34 cellular contexts compared by ENCODE assay signal in genomic region chr12:130139541-130139940, GRCh38. TPM values are rescaled to one million over a fixed set of nuclear protein-coding genes. Genes with fewer than 3 reads are reported as not detected.
"Had no signal": no experiment of that assay in that cellular context is flagged by ENCODE, and none has a peak within 500 bp of the region (broad histone marks: within the 10 kb centered on the region; RNA-seq: fewer than 3 reads in every experiment).

No MANE protein-coding gene starts in this region.

- H3K4me1 ChIP-seq: adrenal gland, body of pancreas had no signal

- ATAC-seq: activated CD4-positive, CD25-positive, alpha-beta regulatory T cell treated with anti-CD3 and anti-CD28 coated beads, Interleukin-2, amount 50 U/mL, for 24 hours; activated CD8-positive, alpha-beta memory T cell treated with anti-CD3 and anti-CD28 coated beads, Interleukin-2, amount 10 ng/mL, durations not matched to agents 7 days and 5 days; activated CD8-positive, alpha-beta T cell treated with anti-CD3 and anti-CD28 coated beads, Interleukin-2, amount 10 ng/mL, durations not matched to agents 7 days and 5 days; activated naive CD8-positive, alpha-beta T cell treated with anti-CD3 and anti-CD28 coated beads, Interleukin-2, amount 50 U/mL, for 24 hours; activated T-cell treated with anti-CD3 and anti-CD28 coated beads, Interleukin-2, amount 50 U/mL, for 72 hours; activated T-helper 17 cell treated with anti-CD3 and anti-CD28 coated beads, Interleukin-2, amount 50 U/mL, for 72 hours; body of pancreas; effector memory CD8-positive, alpha-beta T cell; T-helper 17 cell had no signal

- H3K9me3 Mint-ChIP-seq: activated B cell treated with CpG ODN at 0.5 μM for 24 hours; activated naive CD8-positive, alpha-beta T cell treated with anti-CD3 and anti-CD28 coated beads for 36 hours had no signal

- H3K9me3 ChIP-seq: adrenal gland, body of pancreas had no signal

- H3K27ac ChIP-seq: body of pancreas, WERI-Rb-1 had no signal

- H3K27me3 ChIP-seq: body of pancreas had no signal

- H3K27ac Mint-ChIP-seq: activated B cell treated with CpG ODN at 0.5 μM for 24 hours; activated CD4-positive, alpha-beta memory T cell treated with anti-CD3 and anti-CD28 coated beads for 36 hours; activated CD4-positive, alpha-beta T cell treated with anti-CD3 and anti-CD28 coated beads, Interleukin-2, amount 10 ng/mL, durations not matched to agents 24 days and 14 days; activated CD8-positive, alpha-beta memory T cell treated with anti-CD3 and anti-CD28 coated beads, Interleukin-2, amount 10 ng/mL, durations not matched to agents 7 days and 5 days; activated CD8-positive, alpha-beta T cell treated with anti-CD3 and anti-CD28 coated beads, Interleukin-2, amount 10 ng/mL, durations not matched to agents 7 days and 5 days; activated naive CD8-positive, alpha-beta T cell treated with anti-CD3 and anti-CD28 coated beads for 36 hours; activated naive CD8-positive, alpha-beta T cell treated with anti-CD3 and anti-CD28 coated beads, Interleukin-2, amount 50 U/mL, for 24 hours; activated T-cell treated with anti-CD3 and anti-CD28 coated beads, Interleukin-2, amount 50 U/mL, for 24 hours; activated T-cell treated with anti-CD3 and anti-CD28 coated beads, Interleukin-2, amount 50 U/mL, for 72 hours; activated T-helper 17 cell treated with anti-CD3 and anti-CD28 coated beads, Interleukin-2, amount 50 U/mL, for 72 hours; effector memory CD8-positive, alpha-beta T cell; T-helper 17 cell; T-helper 2 cell treated with Interferon-gamma antibody and Interleukin-4, amounts not matched to agents 5 μg/mL and 100 μg/mL, for 36 hours had no signal

- H3K36me3 ChIP-seq: adrenal gland, WERI-Rb-1 had no signal

- H3K36me3 Mint-ChIP-seq: activated CD4-positive, alpha-beta memory T cell treated with anti-CD3 and anti-CD28 coated beads for 36 hours; activated naive CD8-positive, alpha-beta T cell treated with anti-CD3 and anti-CD28 coated beads for 36 hours had no signal

- H3K4me3 ChIP-seq: adrenal gland, body of pancreas had no signal

- DNase-seq: activated B cell treated with CpG ODN at 0.5 μM for 24 hours; activated CD4-positive, alpha-beta memory T cell treated with anti-CD3 and anti-CD28 coated beads for 36 hours; activated CD4-positive, alpha-beta T cell treated with anti-CD3 and anti-CD28 coated beads, Interleukin-2, amount 10 ng/mL, durations not matched to agents 24 days and 14 days; activated CD8-positive, alpha-beta memory T cell treated with anti-CD3 and anti-CD28 coated beads, Interleukin-2, amount 10 ng/mL, durations not matched to agents 7 days and 5 days; activated CD8-positive, alpha-beta memory T cell treated with anti-CD3 and anti-CD28 coated beads, Interleukin-2, amount 50 U/mL, for 4 hours; activated CD8-positive, alpha-beta T cell treated with anti-CD3 and anti-CD28 coated beads, Interleukin-2, amount 10 ng/mL, durations not matched to agents 7 days and 5 days; activated effector memory CD4-positive, alpha-beta T cell treated with Interleukin-2 at 50 U/mL for 16 hours; activated gamma-delta T cell treated with Interleukin-2 at 50 U/mL for 16 hours; activated naive CD4-positive, alpha-beta T cell treated with anti-CD3 and anti-CD28 coated beads, Interleukin-2, amount 50 U/mL, for 16 hours; activated naive CD4-positive, alpha-beta T cell treated with Interleukin-2 at 50 U/mL for 16 hours; activated naive CD8-positive, alpha-beta T cell treated with anti-CD3 and anti-CD28 coated beads for 36 hours; activated naive CD8-positive, alpha-beta T cell treated with anti-CD3 and anti-CD28 coated beads, Interleukin-2, amount 50 U/mL, for 24 hours; activated T-cell treated with anti-CD3 and anti-CD28 coated beads for 4 hours; activated T-cell treated with anti-CD3 and anti-CD28 coated beads, Interleukin-2, amount 50 U/mL, for 24 hours; activated T-cell treated with anti-CD3 and anti-CD28 coated beads, Interleukin-2, amount 50 U/mL, for 72 hours; amygdala; aorta; body of pancreas; caudate nucleus; cortex of kidney; dermis blood vessel endothelial cell; effector CD4-positive, alpha-beta T cell; effector memory CD8-positive, alpha-beta T cell; erythroblast; foreskin fibroblast; T-helper 1 cell; T-helper 17 cell; T1000; WERI-Rb-1 had no signal

RNA-seq across cellular contexts. Expression of gene FZD10, which starts 22.7 kb away (rescaled TPM):
- total RNA-seq: activated B cell treated with CpG ODN at 0.5 μM for 24 hours; activated CD4-positive, alpha-beta memory T cell treated with anti-CD3 and anti-CD28 coated beads for 36 hours; activated CD4-positive, alpha-beta T cell treated with anti-CD3 and anti-CD28 coated beads, Interleukin-2, amount 10 ng/mL, durations not matched to agents 24 days and 14 days; activated CD8-positive, alpha-beta memory T cell treated with anti-CD3 and anti-CD28 coated beads for 36 hours; activated CD8-positive, alpha-beta memory T cell treated with anti-CD3 and anti-CD28 coated beads, Interleukin-2, amount 10 ng/mL, durations not matched to agents 7 days and 5 days; activated CD8-positive, alpha-beta T cell treated with anti-CD3 and anti-CD28 coated beads, Interleukin-2, amount 10 ng/mL, durations not matched to agents 7 days and 5 days; activated naive CD8-positive, alpha-beta T cell treated with anti-CD3 and anti-CD28 coated beads for 36 hours; activated T-cell treated with anti-CD3 and anti-CD28 coated beads, Interleukin-2, amount 50 U/mL, for 72 hours; activated T-helper 17 cell treated with anti-CD3 and anti-CD28 coated beads, Interleukin-2, amount 50 U/mL, for 72 hours; T-helper 17 cell had no signal
